ENCODE assay signal across 10 cellular contexts in the genomic region with DNA sequence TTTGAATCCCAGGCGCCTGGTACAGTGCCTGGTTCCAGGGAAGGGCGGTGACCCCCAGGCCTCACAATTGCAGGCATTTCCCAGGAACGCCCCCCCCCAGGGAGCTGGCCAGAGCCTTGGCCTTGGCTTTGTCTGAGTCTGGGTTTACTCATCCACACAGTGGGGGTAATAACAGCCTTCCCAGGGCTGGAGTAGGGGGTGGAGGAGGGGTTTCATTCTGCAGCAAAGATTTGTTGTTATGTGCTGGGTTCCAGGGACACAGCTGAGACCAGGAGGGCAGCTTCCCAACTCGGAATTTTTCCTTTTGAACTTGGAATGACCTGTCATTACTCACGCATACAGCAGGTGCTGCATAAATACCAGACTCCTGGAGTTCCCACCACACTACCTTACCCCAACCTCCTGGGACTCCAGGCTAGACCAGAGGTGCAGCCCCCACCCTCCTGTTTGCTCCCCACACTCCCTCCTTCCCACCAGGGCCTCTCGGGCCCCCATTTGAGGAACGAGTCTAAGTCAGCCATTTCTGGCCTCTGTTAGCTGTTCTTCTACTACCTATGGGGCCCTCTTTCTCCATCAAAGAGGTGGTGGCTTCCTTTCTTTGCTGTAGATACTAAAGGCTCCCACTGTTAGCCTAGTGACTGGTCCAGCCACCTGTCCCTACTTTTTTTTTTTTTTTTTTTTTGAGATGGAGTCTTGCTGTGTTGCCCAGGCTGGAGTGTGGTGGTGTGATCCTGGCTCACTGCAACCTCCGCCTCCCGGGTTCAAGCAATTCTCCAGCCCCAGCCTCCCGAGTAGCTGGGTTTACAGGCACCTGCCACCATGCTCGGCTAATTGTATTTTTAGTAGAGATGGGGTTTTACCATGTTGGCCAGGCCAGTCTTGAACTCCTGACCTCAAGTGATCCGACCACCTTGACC. TPM values are rescaled to one million over a fixed set of nuclear protein-coding genes. Genes with fewer than 3 reads are reported as not detected.
DNase-seq lines count a peak whose midpoint lies in the region; ATAC-seq, FAIRE-seq and TF ChIP-seq lines count a peak whose summit lies in the region.
"Had no signal": no experiment of that assay in that cellular context is flagged by ENCODE, and none has a peak within 500 bp of the region (broad histone marks: within the 10 kb centered on the region; RNA-seq: fewer than 3 reads in every experiment).

No MANE protein-coding gene starts in this region.

- TF ChIP-seq EP300 in sigmoid colon (IDR thresholded peaks at IDR 0.05): no peak

- H3F3A ChIP-seq in GM23338 (replicated peaks; ENCODE audit: low read depth): peaks cover 10% of the 10 kb centered on the region

- ATAC-seq in GM23338: peak; percentile 5; the same call in 2 of the 3 replicates
- no peak for ATAC-seq in HG03280 (IDR thresholded peaks at IDR 0.05; ENCODE audit: unreplicated experiment)
- ATAC-seq in HG03095 (IDR thresholded peaks at IDR 0.05; ENCODE audit: unreplicated experiment): no peak

- H4K20me1 ChIP-seq in GM23338 (replicated peaks; ENCODE audit: insufficient read depth): no peaks in the 10 kb centered on the region

- intact Hi-C loops in sigmoid colon (cut with DNase I) (no loop called here), thyroid gland (cut with DNase I) (no loop called here)

- FAIRE-seq in RCC 7860 (lab: Jason Lieb, UNC): no peak
- FAIRE-seq: bronchial epithelial cell had no signal

- peaks cover 7% of the 10 kb centered on the region; the same call in 2 of the 3 replicates for H3K9me3 Mint-ChIP-seq in GM23338

- peaks cover 32% of the 10 kb centered on the region for H3K4me1 Mint-ChIP-seq in GM23338

- H2AFZ ChIP-seq in GM23338: no peak overlapping the region

- 37 to 54% methylated on average over 12 of the region's 12 CpGs for WGBS in sigmoid colon, 2 donors
- WGBS in thyroid gland, 2 donors: 50 to 59% methylated on average over 8 to 10 of the region's 12 CpGs

- peak overlapping the region; percentile 18; the same call in 1 of the 2 replicates for H3K4me3 ChIP-seq in GM23338
- no peak overlapping the region for H3K4me3 ChIP-seq in foreskin fibroblast (ENCODE audit: low read depth in 1 of 2, low read length in 2 of 2)
- H3K4me3 ChIP-seq in sigmoid colon: no peak overlapping the region
- H3K4me3 ChIP-seq in thyroid gland (replicated peaks in 1 of 3): no peak overlapping the region

- H3K36me3 ChIP-seq in GM23338 (ENCODE audit: insufficient read depth): peaks cover 5% of the 10 kb centered on the region; the same call in 1 of the 2 replicates
- no peaks in the 10 kb centered on the region for H3K36me3 ChIP-seq in sigmoid colon
- H3K36me3 ChIP-seq in thyroid gland: no peaks in the 10 kb centered on the region

- TF ChIP-seq POLR2A in sigmoid colon (IDR thresholded peaks at IDR 0.05) (no peak), thyroid gland (IDR thresholded peaks at IDR 0.05) (no peak)

- H3K9me3 ChIP-seq in sigmoid colon (no peaks in the 10 kb centered on the region), thyroid gland (no peaks in the 10 kb centered on the region)

- no peaks in the 10 kb centered on the region for H3K9me2 ChIP-seq in GM23338 (ENCODE audit: insufficient read depth)

- peaks cover 13% of the 10 kb centered on the region for H3K36me3 Mint-ChIP-seq in GM23338 (ENCODE audit: low read depth)

- H3K27ac ChIP-seq in GM23338 (ENCODE audit: low read depth) (peak overlapping the region; percentile 94), sigmoid colon (peak overlapping the region; percentile 79 to 82 (median 80)), thyroid gland (peak overlapping the region in 1 of 3 donors; percentile 5)

- H3K4me1 ChIP-seq in GM23338 (ENCODE audit: insufficient read depth) (peaks cover 22% of the 10 kb centered on the region), sigmoid colon (peaks cover 0 to 30% (median 23%) of the 10 kb centered on the region in 4 donors), thyroid gland (peaks cover 9 to 12% of the 10 kb centered on the region in 2 donors)

- DNase-seq in GM23338 (ENCODE audit: low spot score): peak; percentile 74
- peak; percentile 10 for DNase-seq in RCC 7860 (ENCODE audit: low spot score)
- DNase-seq in foreskin fibroblast: peak; percentile 33 to 38
- DNase-seq in sigmoid colon: peak; percentile 85
- no peak for DNase-seq in thyroid gland
- no peak for DNase-seq in activated CD4-positive, alpha-beta T cell treated with anti-CD3 and anti-CD28 coated beads, Interleukin-2, amount 50 U/mL, for 1 hour
- DNase-seq: NK-92 treated with Interleukin-12 subunit alpha and Interleukin-12 subunit beta, amount 100 ng/mL, for 24 hours had no signal

- H3K27ac Mint-ChIP-seq in GM23338: 0 out of 2 replicates have a peak overlapping the region, but pooled peaks have one; percentile 71

- peaks cover 39% of the 10 kb centered on the region for H3K27me3 Mint-ChIP-seq in GM23338 (ENCODE audit: insufficient read depth, low read depth, poor library complexity)

- H3K4me2 ChIP-seq in GM23338: peak overlapping the region; percentile 75

- peaks cover 28% of the 10 kb centered on the region for H3K79me2 ChIP-seq in GM23338 (replicated peaks; ENCODE audit: insufficient read depth)

- peak overlapping the region; percentile 56 for H3K4me3 Mint-ChIP-seq in GM23338

- TF ChIP-seq CTCF in GM23338 (conservative IDR thresholded peaks at IDR 0.05; ENCODE audit: low read depth in 2 of 2) (no peak), foreskin fibroblast (IDR thresholded peaks at IDR 0.05; ENCODE audit: low read depth, low read length) (no peak), sigmoid colon (IDR thresholded peaks at IDR 0.05) (no peak), thyroid gland (IDR thresholded peaks at IDR 0.05) (no peak)

- H3K27me3 ChIP-seq in GM23338 (ENCODE audit: insufficient read depth): no peaks in the 10 kb centered on the region
- no peaks in the 10 kb centered on the region for H3K27me3 ChIP-seq in sigmoid colon
- no peaks in the 10 kb centered on the region for H3K27me3 ChIP-seq in thyroid gland

RNA-seq across cellular contexts. Expression of gene ADAMTS10, which starts 1.6 kb away (rescaled TPM):
- total RNA-seq in GM23338 (2014; rRNA removed; shearing (Covaris generic)): 25.9 and 29.0 TPM in 2 replicates
- polyA plus RNA-seq in GM23338 (2016; fragmentation: Nextera tagmentation; extraction: Ambion mirVana): 4.8 and 5.0 TPM in 2 replicates
- 10 to 100 TPM; 20.3 to 90.6 (median 27.2) TPM for total RNA-seq in sigmoid colon
- polyA plus RNA-seq in sigmoid colon: 10 to 100 TPM in 1 of 3 donors, 1 to 10 TPM in 1, not detected in 1; 1.2 to 13.7 TPM
- total RNA-seq in thyroid gland: 10 to 100 TPM in 3 of 4 donors, 1 to 10 TPM in 1; 7.6 to 20.9 (median 14.7) TPM
- total RNA-seq: bronchial epithelial cell had no signal

RNA-seq across cellular contexts. Expression of gene NFILZ, which starts 18.3 kb away (rescaled TPM):
- total RNA-seq in GM23338 (2014; rRNA removed; shearing (Covaris generic)): not detected in 2 replicates
- polyA plus RNA-seq in GM23338 (2016; fragmentation: Nextera tagmentation; extraction: Ambion mirVana) (not detected in 2 replicates), sigmoid colon (not detected)
- total RNA-seq in sigmoid colon (not detected), thyroid gland (not detected)
- total RNA-seq: bronchial epithelial cell had no signal

RNA-seq across cellular contexts. Expression of gene MYO1F, which starts 34.9 kb away (rescaled TPM):
- total RNA-seq in GM23338 (2014; rRNA removed; shearing (Covaris generic)): 3.8 and 3.9 TPM in 2 replicates
- polyA plus RNA-seq in GM23338 (2016; fragmentation: Nextera tagmentation; extraction: Ambion mirVana): 5.7 and 7.1 TPM in 2 replicates
- 10 to 100 TPM in 3 of 4 donors, 1 to 10 TPM in 1; 7.4 to 13.2 (median 11.6) TPM for total RNA-seq in sigmoid colon
- polyA plus RNA-seq in sigmoid colon: 10 to 100 TPM in 1 of 3 donors, 1 to 10 TPM in 2; 6.6 to 19.4 (median 6.9) TPM
- 10 to 100 TPM in 1 of 4 donors, 1 to 10 TPM in 3; 5.1 to 21.5 (median 6.0) TPM for total RNA-seq in thyroid gland
- total RNA-seq: bronchial epithelial cell had no signal

Comparison
In these comparisons a context has a peak if more than half of its experiments do, and no peak if none do; other contexts are left out.
1. DNase-seq: peak in GM23338 (single experiment), RCC 7860 (single experiment), foreskin fibroblast (2 of 2) and sigmoid colon (single experiment); none in thyroid gland (0 of 2) and activated CD4-positive, alpha-beta T cell treated with anti-CD3 and anti-CD28 coated beads, Interleukin-2, amount 50 U/mL, for 1 hour (single experiment).